In genomic region chr12:116454950-116455447, GRCh38 we compare ENCODE assay signal across 8 cellular contexts.
A peak's percentile ranks its signal among the peaks of the same experiment; 100 is the strongest.
DNase-seq lines count a peak whose midpoint lies in the region; ATAC-seq lines count a peak whose summit lies in the region.

No MANE protein-coding gene starts in this region.

- no peak for ATAC-seq in HG03196 (IDR thresholded peaks at IDR 0.05; ENCODE audit: unreplicated experiment)

- peak; percentile 99 for DNase-seq in EH (ENCODE audit: low read depth)
- peak; percentile 87 for DNase-seq in SW480 (ENCODE audit: low spot score)
- DNase-seq in foreskin melanocyte, result peak; percentile 40
- peak; percentile 69 for DNase-seq in pulmonary artery endothelial cell (ENCODE audit: low read depth, low spot score)
- DNase-seq in iPS-NIHi11 (ENCODE audit: low spot score), result no peak
- no peak for DNase-seq in putamen (ENCODE audit: low spot score)
- no peak for DNase-seq in NCI-H2196 treated with DMSO at 0.1 percent for 48 hours (lab: John Stamatoyannopoulos, UW; ENCODE audit: unreplicated experiment)

Comparison
In these comparisons a context has a peak if more than half of its experiments do, and no peak if none do; other contexts are left out.
1. DNase-seq: peak in EH (single experiment), SW480 (single experiment), foreskin melanocyte (single experiment) and pulmonary artery endothelial cell (single experiment); none in iPS-NIHi11 (single experiment), putamen (single experiment) and NCI-H2196 treated with DMSO at 0.1 percent for 48 hours (single experiment).